8 cellular contexts compared by ENCODE assay signal in the genomic region with DNA sequence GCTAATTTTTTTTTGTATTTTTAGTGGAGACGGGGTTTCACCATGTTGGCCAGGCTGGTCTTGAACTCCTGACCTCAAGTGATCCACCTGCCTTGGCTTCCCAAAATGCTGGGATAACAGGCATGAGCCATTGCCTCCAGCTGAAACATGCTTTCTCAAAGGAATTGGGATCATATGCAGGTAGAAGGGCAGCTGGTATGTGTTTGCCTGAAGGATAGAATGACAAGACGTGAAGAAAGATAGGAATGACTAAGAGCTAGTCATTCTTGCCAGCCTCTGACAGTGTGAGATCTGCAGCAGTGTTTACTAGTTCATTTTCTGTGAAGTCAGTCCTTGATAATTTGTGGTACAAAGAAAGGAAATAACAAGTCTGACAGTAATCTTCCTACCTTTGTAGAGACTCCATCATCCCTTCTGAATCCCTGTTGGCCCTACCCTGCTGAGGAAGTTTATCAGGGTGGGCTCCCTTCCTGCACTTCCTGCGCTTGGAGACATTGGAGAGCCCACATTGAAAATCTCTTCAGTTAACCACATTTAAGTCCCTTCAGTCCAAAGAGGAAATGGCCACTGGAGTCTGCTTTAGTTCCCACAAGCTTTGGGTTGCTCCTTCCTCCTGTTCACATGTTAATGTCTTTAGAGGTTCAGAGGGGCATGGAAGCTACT. TPM values are rescaled to one million over a fixed set of nuclear protein-coding genes. Genes with fewer than 3 reads are reported as not detected.
DNase-seq lines count a peak whose midpoint lies in the region; ATAC-seq and TF ChIP-seq lines count a peak whose summit lies in the region.

No MANE protein-coding gene starts in this region.

- H3K9me2 ChIP-seq in SK-N-SH = no peaks in the 10 kb centered on the region

- no peak overlapping the region for H2AFZ ChIP-seq in SK-N-SH (ENCODE audit: low read depth)

- H3K27ac ChIP-seq in SK-N-SH (ENCODE audit: low read depth in 2 of 2, low read length in 1 of 2) (peak overlapping the region; percentile 7 to 96; a peak in 3 of 4 replicates), duodenal mucosa (ENCODE audit: low read depth, low read length) (peak overlapping the region; percentile 55)

- POLR2A ChIA-PET in SK-N-SH (lab: Yijun Ruan, JAX) = no interaction called here

- DNase-seq in NCI-H2171 treated with DMSO at 0.1 percent for 48 hours (lab: John Stamatoyannopoulos, UW) (peak; percentile 8), NCI-H2171 (lab: John Stamatoyannopoulos, UW) (no peak), SK-N-SH (no peak), non-pigmented ciliary epithelial cell (ENCODE audit: low read depth) (peak; percentile 83), left colon (no peak), NCI-H2227 (lab: John Stamatoyannopoulos, UW; ENCODE audit: unreplicated experiment) (no peak)

- H3K4me1 ChIP-seq in SK-N-SH (ENCODE audit: control insufficient read depth in 1 of 2, insufficient read depth in 2 of 2, low read depth in 1 of 2, low read length in 1 of 2) (peaks cover 22 to 58% of the 10 kb centered on the region in 2 experiments), duodenal mucosa (ENCODE audit: control insufficient read depth in 1 of 2, insufficient read depth in 2 of 2, low read length in 2 of 2) (peaks cover 38 to 53% of the 10 kb centered on the region in 2 donors)

- ATAC-seq in left colon (no peak), HG02884 (IDR thresholded peaks at IDR 0.05; ENCODE audit: unreplicated experiment) (no peak)

- TF ChIP-seq RAD21 in SK-N-SH (IDR thresholded peaks at IDR 0.05; ENCODE audit: low read length) = no peak

- H3K9ac ChIP-seq in SK-N-SH (peak overlapping the region; percentile 64), duodenal mucosa (ENCODE audit: low read depth in 1 of 2, low read length in 2 of 2) (peak overlapping the region; percentile 1 to 31)

- peaks cover 94% of the 10 kb centered on the region for H3K79me2 ChIP-seq in SK-N-SH (ENCODE audit: insufficient read depth)

- H3K27me3 ChIP-seq in SK-N-SH (ENCODE audit: insufficient read depth) (no peaks in the 10 kb centered on the region), duodenal mucosa (ENCODE audit: control insufficient read depth in 1 of 2, insufficient read depth in 2 of 2, low read length in 2 of 2) (no peaks in the 10 kb centered on the region)

- WGBS in SK-N-SH (ENCODE audit: low lambda C conversion rate) = 62% methylated on average over 3 of the region's 3 CpGs

- H3K36me3 ChIP-seq in SK-N-SH (replicated peaks in 1 of 2; ENCODE audit: control insufficient read depth in 1 of 2, insufficient read depth in 2 of 2, low read length in 1 of 2) = peaks cover 3 to 16% of the 10 kb centered on the region in 2 experiments
- H3K36me3 ChIP-seq in duodenal mucosa (ENCODE audit: control insufficient read depth in 1 of 2, insufficient read depth in 2 of 2, low read length in 2 of 2) = peaks cover 8 to 24% of the 10 kb centered on the region in 2 donors

- peak overlapping the region; percentile 61 for H3K4me2 ChIP-seq in SK-N-SH

- TF ChIP-seq EP300 in SK-N-SH (IDR thresholded peaks at IDR 0.05; ENCODE audit: borderline replicate concordance in 1 of 2, low read depth in 1 of 2, low read length in 1 of 2) = peak in 1 of 2 experiments; percentile 57; a peak in 1 of 4 replicates

- peaks cover 45% of the 10 kb centered on the region for H3F3A ChIP-seq in SK-N-SH (replicated peaks; ENCODE audit: insufficient read depth)

- intact Hi-C loops in left colon (cut with DNase I, micrococcal nuclease) = no loop called here

- H3K4me3 ChIP-seq in SK-N-SH (ENCODE audit: low read depth in 2 of 2, low read length in 1 of 2) (peak overlapping the region in 1 of 2 experiments; percentile 40; a peak in 2 of 4 replicates), duodenal mucosa (ENCODE audit: low read depth in 1 of 2, low read length in 2 of 2) (peak overlapping the region in 1 of 2 donors; percentile 38)

- TF ChIP-seq CTCF in SK-N-SH (IDR thresholded peaks at IDR 0.05) = no peak

- H3K9me3 ChIP-seq in SK-N-SH = no peaks in the 10 kb centered on the region
- no peaks in the 10 kb centered on the region for H3K9me3 ChIP-seq in duodenal mucosa (ENCODE audit: control insufficient read depth in 1 of 2, low read length in 2 of 2)

- CTCF ChIA-PET in SK-N-SH (lab: Yijun Ruan, JAX) = interaction anchor here (1.5 to 2.6 kb wide), 3 partner anchors 28 to 47 kb away, joined by 3 to 8 read pairs (median 4); no protein-coding TSS in a partner anchor

- no peaks in the 10 kb centered on the region for H4K20me1 ChIP-seq in SK-N-SH (ENCODE audit: insufficient read depth)

TF ChIP-seq in SK-N-SH, 30 proteins besides CTCF, POLR2A, EP300 and RAD21 (continues in another document):
- TF ChIP-seq SMC3 (IDR thresholded peaks at IDR 0.05; ENCODE audit: low read depth, low read length) (no peak), RFX5 (IDR thresholded peaks at IDR 0.05; ENCODE audit: low read length) (no peak), NFIC (IDR thresholded peaks at IDR 0.05; ENCODE audit: borderline replicate concordance) (peak; percentile 41; the same call in 1 of the 2 replicates), TAF1 (IDR thresholded peaks at IDR 0.05; ENCODE audit: borderline replicate concordance, low read depth, low read length) (no peak), CHD2 (IDR thresholded peaks at IDR 0.05; ENCODE audit: low read length, partially characterized antibody) (no peak), RCOR1 (IDR thresholded peaks at IDR 0.05; ENCODE audit: low read length) (no peak), JUND (IDR thresholded peaks at IDR 0.05) (peak; percentile 82), POLR2AphosphoS5 (IDR thresholded peaks at IDR 0.05; ENCODE audit: low read depth, low read length) (no peak; the same call in 1 of the 2 replicates), ELF1 (IDR thresholded peaks at IDR 0.05) (no peak), TEAD4 (IDR thresholded peaks at IDR 0.05; ENCODE audit: borderline replicate concordance, insufficient read depth) (no peak)
- TF ChIP-seq, protein P1, sequence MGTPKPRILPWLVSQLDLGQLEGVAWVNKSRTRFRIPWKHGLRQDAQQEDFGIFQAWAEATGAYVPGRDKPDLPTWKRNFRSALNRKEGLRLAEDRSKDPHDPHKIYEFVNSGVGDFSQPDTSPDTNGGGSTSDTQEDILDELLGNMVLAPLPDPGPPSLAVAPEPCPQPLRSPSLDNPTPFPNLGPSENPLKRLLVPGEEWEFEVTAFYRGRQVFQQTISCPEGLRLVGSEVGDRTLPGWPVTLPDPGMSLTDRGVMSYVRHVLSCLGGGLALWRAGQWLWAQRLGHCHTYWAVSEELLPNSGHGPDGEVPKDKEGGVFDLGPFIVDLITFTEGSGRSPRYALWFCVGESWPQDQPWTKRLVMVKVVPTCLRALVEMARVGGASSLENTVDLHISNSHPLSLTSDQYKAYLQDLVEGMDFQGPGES (IDR thresholded peaks at IDR 0.05; ENCODE audit: low read depth, low read length) = no peak
- TF ChIP-seq, protein P2, sequence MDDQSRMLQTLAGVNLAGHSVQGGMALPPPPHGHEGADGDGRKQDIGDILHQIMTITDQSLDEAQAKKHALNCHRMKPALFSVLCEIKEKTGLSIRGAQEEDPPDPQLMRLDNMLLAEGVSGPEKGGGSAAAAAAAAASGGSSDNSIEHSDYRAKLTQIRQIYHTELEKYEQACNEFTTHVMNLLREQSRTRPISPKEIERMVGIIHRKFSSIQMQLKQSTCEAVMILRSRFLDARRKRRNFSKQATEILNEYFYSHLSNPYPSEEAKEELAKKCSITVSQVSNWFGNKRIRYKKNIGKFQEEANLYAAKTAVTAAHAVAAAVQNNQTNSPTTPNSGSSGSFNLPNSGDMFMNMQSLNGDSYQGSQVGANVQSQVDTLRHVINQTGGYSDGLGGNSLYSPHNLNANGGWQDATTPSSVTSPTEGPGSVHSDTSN (IDR thresholded peaks at IDR 0.05) = peak; percentile 88
- TF ChIP-seq, protein P3, sequence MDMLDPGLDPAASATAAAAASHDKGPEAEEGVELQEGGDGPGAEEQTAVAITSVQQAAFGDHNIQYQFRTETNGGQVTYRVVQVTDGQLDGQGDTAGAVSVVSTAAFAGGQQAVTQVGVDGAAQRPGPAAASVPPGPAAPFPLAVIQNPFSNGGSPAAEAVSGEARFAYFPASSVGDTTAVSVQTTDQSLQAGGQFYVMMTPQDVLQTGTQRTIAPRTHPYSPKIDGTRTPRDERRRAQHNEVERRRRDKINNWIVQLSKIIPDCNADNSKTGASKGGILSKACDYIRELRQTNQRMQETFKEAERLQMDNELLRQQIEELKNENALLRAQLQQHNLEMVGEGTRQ (IDR thresholded peaks at IDR 0.05; ENCODE audit: borderline replicate concordance, low read depth, low read length) = no peak
- TF ChIP-seq, protein P4, sequence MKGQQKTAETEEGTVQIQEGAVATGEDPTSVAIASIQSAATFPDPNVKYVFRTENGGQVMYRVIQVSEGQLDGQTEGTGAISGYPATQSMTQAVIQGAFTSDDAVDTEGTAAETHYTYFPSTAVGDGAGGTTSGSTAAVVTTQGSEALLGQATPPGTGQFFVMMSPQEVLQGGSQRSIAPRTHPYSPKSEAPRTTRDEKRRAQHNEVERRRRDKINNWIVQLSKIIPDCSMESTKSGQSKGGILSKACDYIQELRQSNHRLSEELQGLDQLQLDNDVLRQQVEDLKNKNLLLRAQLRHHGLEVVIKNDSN (IDR thresholded peaks at IDR 0.05; ENCODE audit: borderline replicate concordance, low read depth) = no peak

RNA-seq across cellular contexts. Expression of a gene that starts 14.7 kb away (rescaled TPM):
- 23.7 and 32.6 TPM in 2 replicates for polyA plus RNA-seq in SK-N-SH (2012; rRNA removed)
- 23.3 and 30.1 TPM in 2 replicates for polyA plus RNA-seq in SK-N-SH (2012; cell fraction: cytosol; rRNA removed)
- 63.1 and 81.3 TPM in 2 replicates for polyA plus RNA-seq in SK-N-SH (2012; cell fraction: nucleus; rRNA removed)
- total RNA-seq in left colon = 100 to 1,000 TPM; 139 to 152 TPM

RNA-seq across cellular contexts. Expression of a gene that starts 52.3 kb away (rescaled TPM):
- polyA plus RNA-seq in SK-N-SH (2012; rRNA removed) = 0.12 and 0.31 TPM in 2 replicates
- polyA plus RNA-seq in SK-N-SH (2012; cell fraction: cytosol; rRNA removed) = 0.17 and 0.21 TPM in 2 replicates
- polyA plus RNA-seq in SK-N-SH (2012; cell fraction: nucleus; rRNA removed) = 0.11 and 0.74 TPM in 2 replicates
- total RNA-seq in left colon = 10 to 100 TPM; 44.3 to 56.0 TPM

RNA-seq across cellular contexts. Expression of a gene that starts 58.9 kb away (rescaled TPM):
- polyA plus RNA-seq in SK-N-SH (2012; rRNA removed) = 55.9 and 73.7 TPM in 2 replicates
- polyA plus RNA-seq in SK-N-SH (2012; cell fraction: cytosol; rRNA removed) = 102 and 168 TPM in 2 replicates
- 7.4 and 21.1 TPM in 2 replicates for polyA plus RNA-seq in SK-N-SH (2012; cell fraction: nucleus; rRNA removed)
- total RNA-seq in left colon = 100 to 1,000 TPM; 152 to 153 TPM

RNA-seq across cellular contexts. Expression of a gene that starts 59.2 kb away (rescaled TPM):
- polyA plus RNA-seq in SK-N-SH (2012; rRNA removed) = 1.2 and 1.8 TPM in 2 replicates
- polyA plus RNA-seq in SK-N-SH (2012; cell fraction: cytosol; rRNA removed) = 1.5 TPM in 2 replicates
- 1.7 and 3.5 TPM in 2 replicates for polyA plus RNA-seq in SK-N-SH (2012; cell fraction: nucleus; rRNA removed)
- 10 to 100 TPM; 45.0 to 46.2 TPM for total RNA-seq in left colon

Comparison
In these comparisons a context has a peak if more than half of its experiments do, and no peak if none do; other contexts are left out.
1. DNase-seq: peak in NCI-H2171 treated with DMSO at 0.1 percent for 48 hours (single experiment) and non-pigmented ciliary epithelial cell (single experiment); none in NCI-H2171 (single experiment), SK-N-SH (single experiment), left colon (0 of 2) and NCI-H2227 (single experiment).